13 cellular contexts compared by ENCODE assay signal in genomic region chr1:20481158-20481617, GRCh38. TPM values are rescaled to one million over a fixed set of nuclear protein-coding genes. Genes with fewer than 3 reads are reported as not detected.
DNase-seq lines count a peak whose midpoint lies in the region; ATAC-seq, FAIRE-seq and TF ChIP-seq lines count a peak whose summit lies in the region.
"Had no signal": no experiment of that assay in that cellular context is flagged by ENCODE, and none has a peak within 500 bp of the region (broad histone marks: within the 10 kb centered on the region; RNA-seq: fewer than 3 reads in every experiment).

No MANE protein-coding gene starts in this region.

- no peak for TF ChIP-seq RAD21 in K562 (CRISPR knock-in tag; conservative IDR thresholded peaks at IDR 0.05 in 1 of 2, IDR thresholded peaks at IDR 0.05 in 1 of 2)

- H3K27ac ChIP-seq in K562 (ENCODE audit: extremely low read depth, low read depth, low read length) = no peak overlapping the region
- H3K27ac ChIP-seq: heart right ventricle had no signal

- peaks cover 42 to 52% of the 10 kb centered on the region in 2 donors for H3K27me3 Mint-ChIP-seq in natural killer cell treated with Interleukin-12 subunit alpha and Interleukin-12 subunit beta and Interleukin-15 and Interleukin-18, amount 100 ng/mL, for 72 hours

- TF ChIP-seq EP300 in K562 (IDR thresholded peaks at IDR 0.05; ENCODE audit: low read length) = no peak

- DNase-seq in HT-29 (ENCODE audit: low spot score) (peak; percentile 56), K562 (ENCODE audit: extremely low read depth in 1 of 4, low spot score in 3 of 4) (no peak), left colon (peak; percentile 46 to 67), GM19240 (ENCODE audit: insufficient read length, low spot score) (no peak), NCI-H2029 treated with DMSO at 0.1 percent for 48 hours (lab: John Stamatoyannopoulos, UW) (no peak)
- DNase-seq in stimulated activated effector memory CD8-positive, alpha-beta T cell treated with anti-CD3 and anti-CD28 coated beads, Interleukin-12 subunit alpha, Interleukin-12 subunit beta, amount 100 ng/mL, for 72 hours (ENCODE audit: low spot score in 2 of 2) = no peak
- no peak for DNase-seq in natural killer cell treated with Interleukin-12 subunit alpha and Interleukin-12 subunit beta and Interleukin-15 and Interleukin-18, amount 100 ng/mL, for 72 hours (ENCODE audit: low spot score)
- DNase-seq: activated B cell treated with CpG ODN at 0.5 μM for 24 hours; effector CD8-positive, alpha-beta T cell; heart right ventricle; NCI-H524 had no signal

- H4K20me1 ChIP-seq in K562 (replicated peaks; ENCODE audit: control insufficient read depth, insufficient read depth, low read length) = no peaks in the 10 kb centered on the region; the same call in 1 of the 2 replicates

- H3K9me3 Mint-ChIP-seq in stimulated activated effector memory CD8-positive, alpha-beta T cell treated with anti-CD3 and anti-CD28 coated beads, Interleukin-12 subunit alpha, Interleukin-12 subunit beta, amount 100 ng/mL, for 72 hours = no peaks in the 10 kb centered on the region
- H3K9me3 Mint-ChIP-seq in natural killer cell treated with Interleukin-12 subunit alpha and Interleukin-12 subunit beta and Interleukin-15 and Interleukin-18, amount 100 ng/mL, for 72 hours = no peaks in the 10 kb centered on the region
- H3K9me3 Mint-ChIP-seq: activated B cell treated with CpG ODN at 0.5 μM for 24 hours, memory B cell had no signal

- H3K4me1 Mint-ChIP-seq in stimulated activated effector memory CD8-positive, alpha-beta T cell treated with anti-CD3 and anti-CD28 coated beads, Interleukin-12 subunit alpha, Interleukin-12 subunit beta, amount 100 ng/mL, for 72 hours = peaks cover 23% of the 10 kb centered on the region
- peaks cover 0 to 16% of the 10 kb centered on the region in 2 donors for H3K4me1 Mint-ChIP-seq in natural killer cell treated with Interleukin-12 subunit alpha and Interleukin-12 subunit beta and Interleukin-15 and Interleukin-18, amount 100 ng/mL, for 72 hours (ENCODE audit: low read depth in 2 of 2)

- FAIRE-seq in K562 (lab: Jason Lieb, UNC) = no peak

- CTCF ChIA-PET in K562 (lab: Yijun Ruan, JAX; ENCODE audit: low intra/inter-chr PET ratio) = no interaction called here

- no peaks in the 10 kb centered on the region for H3K9me3 ChIP-seq in K562 (replicated peaks; ENCODE audit: control insufficient read depth, insufficient read depth, low read depth, low read length)
- H3K9me3 ChIP-seq: heart right ventricle, SJSA1 had no signal

- no TSS peak for BruUV-seq in K562 (replicated peaks; lab: Mats Ljungman, UMichigan)

- H3K79me2 ChIP-seq in K562 (ENCODE audit: control insufficient read depth, insufficient read depth, low read length) = no peaks in the 10 kb centered on the region

- ATAC-seq in K562 (no peak), left colon (peak; percentile 36)
- ATAC-seq in stimulated activated effector memory CD8-positive, alpha-beta T cell treated with anti-CD3 and anti-CD28 coated beads, Interleukin-12 subunit alpha, Interleukin-12 subunit beta, amount 100 ng/mL, for 72 hours = peak; percentile 42
- no peak for ATAC-seq in natural killer cell treated with Interleukin-12 subunit alpha and Interleukin-12 subunit beta and Interleukin-15 and Interleukin-18, amount 100 ng/mL, for 72 hours
- ATAC-seq: heart right ventricle had no signal

- H3K36me3 Mint-ChIP-seq in stimulated activated effector memory CD8-positive, alpha-beta T cell treated with anti-CD3 and anti-CD28 coated beads, Interleukin-12 subunit alpha, Interleukin-12 subunit beta, amount 100 ng/mL, for 72 hours = peaks cover 14% of the 10 kb centered on the region
- H3K36me3 Mint-ChIP-seq in natural killer cell treated with Interleukin-12 subunit alpha and Interleukin-12 subunit beta and Interleukin-15 and Interleukin-18, amount 100 ng/mL, for 72 hours = peaks cover 5% of the 10 kb centered on the region

- no peak overlapping the region for H3K4me3 ChIP-seq in K562
- H3K4me3 ChIP-seq: heart right ventricle, SJSA1 had no signal

- peaks cover 13 to 55% of the 10 kb centered on the region in 2 experiments for H3K27me3 ChIP-seq in K562 (ENCODE audit: control insufficient read depth in 2 of 2, insufficient read depth in 2 of 2, low read length in 2 of 2)
- H3K27me3 ChIP-seq: SJSA1 had no signal

- H3K4me2 ChIP-seq in K562 (ENCODE audit: insufficient read depth, low read length) = no peak overlapping the region

- no peak for TF ChIP-seq POLR2A in K562 (conservative IDR thresholded peaks at IDR 0.05)

- no peak overlapping the region for H2AFZ ChIP-seq in K562 (ENCODE audit: low read depth, low read length)

- H3K9ac ChIP-seq in K562 (ENCODE audit: insufficient read depth in 1 of 2, low read depth in 2 of 2, low read length in 2 of 2) = no peak overlapping the region

- intact Hi-C loops in K562 (cut with micrococcal nuclease) (no loop called here), left colon (cut with DNase I, micrococcal nuclease) (no loop called here)

- peaks cover 5 to 32% of the 10 kb centered on the region in 2 experiments for H3K4me1 ChIP-seq in K562 (replicated peaks in 1 of 2; ENCODE audit: control insufficient read depth in 2 of 2, insufficient read depth in 2 of 2, low read length in 2 of 2)

- H3K4me3 Mint-ChIP-seq in stimulated activated effector memory CD8-positive, alpha-beta T cell treated with anti-CD3 and anti-CD28 coated beads, Interleukin-12 subunit alpha, Interleukin-12 subunit beta, amount 100 ng/mL, for 72 hours = no peak overlapping the region
- no peak overlapping the region for H3K4me3 Mint-ChIP-seq in natural killer cell treated with Interleukin-12 subunit alpha and Interleukin-12 subunit beta and Interleukin-15 and Interleukin-18, amount 100 ng/mL, for 72 hours
- H3K4me3 Mint-ChIP-seq: activated B cell treated with CpG ODN at 0.5 μM for 24 hours, memory B cell had no signal

- WGBS in K562 (ENCODE audit: insufficient coverage, low coverage, missing lambda C conversion rate) = 0% methylated on average over 3 of the region's 3 CpGs

- no peaks in the 10 kb centered on the region for H3K36me3 ChIP-seq in K562 (ENCODE audit: control insufficient read depth, insufficient read depth, low read length)
- H3K36me3 ChIP-seq: heart right ventricle had no signal

- H3K27ac Mint-ChIP-seq in stimulated activated effector memory CD8-positive, alpha-beta T cell treated with anti-CD3 and anti-CD28 coated beads, Interleukin-12 subunit alpha, Interleukin-12 subunit beta, amount 100 ng/mL, for 72 hours = no peak overlapping the region
- H3K27ac Mint-ChIP-seq in natural killer cell treated with Interleukin-12 subunit alpha and Interleukin-12 subunit beta and Interleukin-15 and Interleukin-18, amount 100 ng/mL, for 72 hours = no peak overlapping the region
- H3K27ac Mint-ChIP-seq: activated B cell treated with CpG ODN at 0.5 μM for 24 hours, memory B cell had no signal

- H3K9me1 ChIP-seq in K562 (ENCODE audit: control insufficient read depth, insufficient read depth, low read length) = no peaks in the 10 kb centered on the region

- in situ Hi-C loops in K562 (cut with MboI) = no loop called here

- no peak for TF ChIP-seq CTCF in K562 (IDR thresholded peaks at IDR 0.05 in 2 of 3, conservative IDR thresholded peaks at IDR 0.05 in 1 of 3; ENCODE audit: insufficient read depth in 2 of 3, low read depth in 1 of 3, low read length in 3 of 3)

- POLR2A ChIA-PET in K562 (lab: Yijun Ruan, JAX) = interaction anchor here (0.6 kb wide), 1 partner anchor 63 kb away, joined by 3 read pairs; no protein-coding TSS in a partner anchor

RNA-seq across cellular contexts. Expression of gene CAMK2N1, which starts 4.8 kb away (rescaled TPM):
- total RNA-seq in HT-29 (2014; rRNA removed; shearing (Covaris generic)) = 13.9 and 17.0 TPM in 2 replicates
- 1.1 and 1.2 TPM in 2 replicates for total RNA-seq in K562 (2011; cell fraction: chromatin; rRNA removed; ENCODE audit: low replicate concordance)
- total RNA-seq in K562 (2011; cell fraction: nucleolus; rRNA removed) = 0.17 and 1.2 TPM in 2 replicates
- 0.81 and 2.7 TPM in 2 replicates for total RNA-seq in K562 (2011; cell fraction: nucleoplasm; rRNA removed)
- total RNA-seq in K562 (2014; rRNA removed) (0.09 and 0.24 TPM in 2 replicates), K562 (2014; rRNA removed; fragmentation: Illumina TruSeq; extraction: Trizol) (0.15 and 0.22 TPM in 2 replicates), K562 (2015; rRNA removed; fragmentation: Illumina TruSeq; extraction: Trizol) (0.15 and 0.25 TPM in 2 replicates), K562 (2021) (1.4 and 2.1 TPM in 2 replicates), left colon (100 to 1,000 TPM; 194 to 242 TPM)
- polyA plus RNA-seq in K562 (2011; rRNA removed) (0.27 and 0.47 TPM in 2 replicates), K562 (2014; fragmentation: Illumina TruSeq; extraction: Trizol) (0.74 and 1.1 TPM in 2 replicates), K562 (2014; fragmentation: Nextera tagmentation; extraction: Ambion mirVana) (under 1 TPM; 0.20 to 0.34 TPM), K562 (2014; rRNA removed) (0.45 and 0.52 TPM in 2 replicates)
- polyA plus RNA-seq in K562 (2011; cell fraction: cytosol; rRNA removed) = 0.27 and 0.28 TPM in 2 replicates
- 0.32 and 0.84 TPM in 2 replicates for polyA plus RNA-seq in K562 (2011; cell fraction: nucleus; rRNA removed)
- polyA plus RNA-seq in K562 (2012) = 1.7 and 2.2 TPM in 2 replicates
- polyA minus RNA-seq in K562 (2011; rRNA and poly(A)+ RNA removed) = 0.24 and 0.32 TPM in 2 replicates
- 0.38 and 0.55 TPM in 2 replicates for polyA minus RNA-seq in K562 (2011; cell fraction: cytosol; rRNA and poly(A)+ RNA removed)
- polyA minus RNA-seq in K562 (2011; cell fraction: nucleus; rRNA and poly(A)+ RNA removed) = 0.11 and 0.27 TPM in 2 replicates
- 1 to 10 TPM; 1.1 to 2.1 TPM for total RNA-seq in natural killer cell treated with Interleukin-12 subunit alpha and Interleukin-12 subunit beta and Interleukin-15 and Interleukin-18, amount 100 ng/mL, for 72 hours

RNA-seq across cellular contexts. Expression of gene MUL1, which starts 26.8 kb away (rescaled TPM):
- total RNA-seq in HT-29 (2014; rRNA removed; shearing (Covaris generic)) = 17.3 and 19.1 TPM in 2 replicates
- total RNA-seq in K562 (2011; cell fraction: chromatin; rRNA removed; ENCODE audit: low replicate concordance) = 13.4 and 41.5 TPM in 2 replicates
- 54.0 and 57.2 TPM in 2 replicates for total RNA-seq in K562 (2011; cell fraction: nucleolus; rRNA removed)
- total RNA-seq in K562 (2011; cell fraction: nucleoplasm; rRNA removed) = 39.6 and 40.0 TPM in 2 replicates
- 20.1 and 25.0 TPM in 2 replicates for total RNA-seq in K562 (2014; rRNA removed)
- total RNA-seq in K562 (2014; rRNA removed; fragmentation: Illumina TruSeq; extraction: Trizol) = 12.7 and 14.5 TPM in 2 replicates
- 18.6 and 18.7 TPM in 2 replicates for total RNA-seq in K562 (2015; rRNA removed; fragmentation: Illumina TruSeq; extraction: Trizol)
- total RNA-seq in K562 (2021) = 32.9 and 34.6 TPM in 2 replicates
- polyA plus RNA-seq in K562 (2011; rRNA removed) = 19.3 and 21.6 TPM in 2 replicates
- 22.4 and 29.8 TPM in 2 replicates for polyA plus RNA-seq in K562 (2011; cell fraction: cytosol; rRNA removed)
- polyA plus RNA-seq in K562 (2011; cell fraction: nucleus; rRNA removed) = 16.2 and 16.7 TPM in 2 replicates
- polyA plus RNA-seq in K562 (2012) = 25.8 and 26.7 TPM in 2 replicates
- polyA plus RNA-seq in K562 (2014; fragmentation: Illumina TruSeq; extraction: Trizol) = 26.2 and 26.5 TPM in 2 replicates
- polyA plus RNA-seq in K562 (2014; fragmentation: Nextera tagmentation; extraction: Ambion mirVana) = 10 to 100 TPM; 10.4 to 14.7 TPM
- polyA plus RNA-seq in K562 (2014; rRNA removed) = 22.0 and 23.7 TPM in 2 replicates
- 14.0 and 16.3 TPM in 2 replicates for polyA minus RNA-seq in K562 (2011; rRNA and poly(A)+ RNA removed)
- 16.0 and 19.4 TPM in 2 replicates for polyA minus RNA-seq in K562 (2011; cell fraction: cytosol; rRNA and poly(A)+ RNA removed)
- 10.5 and 15.2 TPM in 2 replicates for polyA minus RNA-seq in K562 (2011; cell fraction: nucleus; rRNA and poly(A)+ RNA removed)
- 10 to 100 TPM; 37.9 to 43.3 TPM for total RNA-seq in left colon
- 10 to 100 TPM; 23.3 to 30.6 TPM for total RNA-seq in natural killer cell treated with Interleukin-12 subunit alpha and Interleukin-12 subunit beta and Interleukin-15 and Interleukin-18, amount 100 ng/mL, for 72 hours

Comparison
In these comparisons a context has a peak if more than half of its experiments do, and no peak if none do; other contexts are left out.
1. DNase-seq: peak in HT-29 (single experiment) and left colon (2 of 2); none in K562 (0 of 4), stimulated activated effector memory CD8-positive, alpha-beta T cell treated with anti-CD3 and anti-CD28 coated beads, Interleukin-12 subunit alpha, Interleukin-12 subunit beta, amount 100 ng/mL, for 72 hours (0 of 2), GM19240 (single experiment), natural killer cell treated with Interleukin-12 subunit alpha and Interleukin-12 subunit beta and Interleukin-15 and Interleukin-18, amount 100 ng/mL, for 72 hours (single experiment) and NCI-H2029 treated with DMSO at 0.1 percent for 48 hours (single experiment).
2. ATAC-seq: peak in left colon (single experiment) and stimulated activated effector memory CD8-positive, alpha-beta T cell treated with anti-CD3 and anti-CD28 coated beads, Interleukin-12 subunit alpha, Interleukin-12 subunit beta, amount 100 ng/mL, for 72 hours (single experiment); none in K562 (single experiment) and natural killer cell treated with Interleukin-12 subunit alpha and Interleukin-12 subunit beta and Interleukin-15 and Interleukin-18, amount 100 ng/mL, for 72 hours (0 of 2).
3. RNA of gene CAMK2N1, which starts 4.8 kb away (total RNA-seq): 194 to 242 TPM in left colon; 13.9 to 17.0 TPM in HT-29, 1.1 to 2.1 TPM in natural killer cell treated with Interleukin-12 subunit alpha and Interleukin-12 subunit beta and Interleukin-15 and Interleukin-18, amount 100 ng/mL, for 72 hours and 0.09 to 2.7 TPM in K562; every median in the first group is over 10 times any median in the second.